30 cellular contexts compared by ENCODE assay signal in genomic region chr5:13346401-13346800, GRCh38.
"Had no signal": no experiment of that assay in that cellular context is flagged by ENCODE, and none has a peak within 500 bp of the region (broad histone marks: within the 10 kb centered on the region; RNA-seq: fewer than 3 reads in every experiment).

No MANE protein-coding gene starts in this region.

- H3K36me3 ChIP-seq: colonic mucosa, esophagus muscularis mucosa, gastroesophageal sphincter, heart right ventricle, left lung, right lobe of liver, suprapubic skin, transverse colon, upper lobe of right lung, uterus had no signal

- H3K27ac ChIP-seq: colonic mucosa, esophagus muscularis mucosa, foreskin keratinocyte, gastroesophageal sphincter, heart right ventricle, left lung, right lobe of liver, suprapubic skin, transverse colon, upper lobe of right lung, uterus had no signal

- H3K4me1 Mint-ChIP-seq: naive thymus-derived CD8-positive, alpha-beta T cell; nephron progenitor cell; stimulated activated naive CD8-positive, alpha-beta T cell treated with anti-CD3 and anti-CD28 coated beads, Interleukin-15, amount 100 ng/mL, for 72 hours had no signal

- H3K27ac Mint-ChIP-seq: naive thymus-derived CD8-positive, alpha-beta T cell; nephron progenitor cell had no signal

- H3K4me2 ChIP-seq: smooth muscle cell had no signal

- H3K27me3 Mint-ChIP-seq: naive thymus-derived CD8-positive, alpha-beta T cell; stimulated activated naive CD8-positive, alpha-beta T cell treated with anti-CD3 and anti-CD28 coated beads, Interleukin-15, amount 100 ng/mL, for 72 hours had no signal

- DNase-seq: colonic mucosa; dermis blood vessel endothelial cell; effector memory CD4-positive, alpha-beta T cell; foreskin keratinocyte; glutamatergic neuron; heart right ventricle; hippocampal formation; left cardiac atrium; left lung; mesendoderm; midbrain; naive thymus-derived CD8-positive, alpha-beta T cell; nephron progenitor cell; nucleus accumbens; right lobe of liver; stimulated activated CD4-positive, alpha-beta T cell treated with anti-CD3 and anti-CD28 coated beads, Interleukin-12 subunit alpha, Interleukin-12 subunit beta, amount 100 ng/mL, for 4 hours; stimulated activated CD4-positive, alpha-beta T cell treated with anti-CD3 and anti-CD28 coated beads, Interleukin-1b, Interleukin-23, amount 100 ng/mL, for 48 hours; stimulated activated CD4-positive, alpha-beta T cell treated with anti-CD3 and anti-CD28 coated beads, Interleukin-4, amount 100 ng/mL, for 1 hour; stimulated activated CD8-positive, alpha-beta memory T cell treated with anti-CD3 and anti-CD28 coated beads, Interleukin-4, amount 100 ng/mL, for 48 hours; stimulated activated naive CD4-positive, alpha-beta T cell; stimulated activated naive CD8-positive, alpha-beta T cell treated with anti-CD3 and anti-CD28 coated beads, Interleukin-15, amount 100 ng/mL, for 72 hours; transverse colon; upper lobe of right lung; uterus had no signal

- H3K9me3 ChIP-seq: colonic mucosa, esophagus muscularis mucosa, gastroesophageal sphincter, right lobe of liver, suprapubic skin, transverse colon, upper lobe of right lung, uterus had no signal

- H3K4me3 ChIP-seq: colonic mucosa, esophagus muscularis mucosa, gastroesophageal sphincter, heart right ventricle, left lung, right lobe of liver, smooth muscle cell, suprapubic skin, transverse colon, upper lobe of right lung, uterus had no signal

- H3K27me3 ChIP-seq: colonic mucosa, esophagus muscularis mucosa, foreskin keratinocyte, gastroesophageal sphincter, heart right ventricle, left lung, right lobe of liver, suprapubic skin, transverse colon, upper lobe of right lung, uterus had no signal

- H3K4me1 ChIP-seq: colonic mucosa, esophagus muscularis mucosa, foreskin keratinocyte, gastroesophageal sphincter, heart right ventricle, left lung, right lobe of liver, suprapubic skin, transverse colon, upper lobe of right lung, uterus had no signal

- FAIRE-seq: endothelial cell of umbilical vein, islet of Langerhans had no signal

- H3K4me3 Mint-ChIP-seq: naive thymus-derived CD8-positive, alpha-beta T cell; nephron progenitor cell; stimulated activated naive CD8-positive, alpha-beta T cell treated with anti-CD3 and anti-CD28 coated beads, Interleukin-15, amount 100 ng/mL, for 72 hours had no signal

- ATAC-seq: foreskin keratinocyte; gastroesophageal sphincter; heart right ventricle; left cardiac atrium; left lung; naive thymus-derived CD8-positive, alpha-beta T cell; right lobe of liver; stimulated activated naive CD8-positive, alpha-beta T cell treated with anti-CD3 and anti-CD28 coated beads, Interleukin-15, amount 100 ng/mL, for 72 hours; upper lobe of right lung had no signal
